Comparison of ENCODE assay signal across 10 cellular contexts in the genomic region with DNA sequence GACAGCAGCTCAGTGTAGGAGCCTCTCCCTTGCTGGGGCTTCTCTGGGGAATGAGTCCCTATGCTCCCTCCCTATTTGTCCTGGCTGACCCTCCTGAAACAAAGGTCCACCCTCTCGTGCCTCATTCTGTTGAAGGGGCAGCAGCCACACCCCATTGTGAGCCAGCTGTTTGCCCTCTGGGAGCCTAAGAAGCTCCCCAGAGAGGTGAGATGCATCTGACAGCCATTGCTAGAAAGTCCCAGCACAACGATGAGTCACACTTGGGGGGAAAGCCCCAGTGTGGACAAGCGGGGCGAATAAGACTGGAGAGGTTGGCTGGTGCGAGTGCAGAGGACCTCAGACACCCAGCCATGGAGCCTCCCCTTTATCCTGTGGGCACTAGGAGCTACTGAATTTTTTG.
DNase-seq lines count a peak whose midpoint lies in the region; ATAC-seq, FAIRE-seq and TF ChIP-seq lines count a peak whose summit lies in the region.
"Had no signal": no experiment of that assay in that cellular context is flagged by ENCODE, and none has a peak within 500 bp of the region (broad histone marks: within the 10 kb centered on the region; RNA-seq: fewer than 3 reads in every experiment).

No MANE protein-coding gene starts in this region.

- no peaks in the 10 kb centered on the region for H3K27me3 Mint-ChIP-seq in T-helper 17 cell
- no peaks in the 10 kb centered on the region for H3K27me3 Mint-ChIP-seq in natural killer cell treated with Interleukin-12 subunit alpha and Interleukin-12 subunit beta and Interleukin-15 and Interleukin-18, amount 100 ng/mL, for 72 hours
- H3K27me3 Mint-ChIP-seq in mesothelial cell of epicardium (ENCODE audit: low read depth): peaks cover 2% of the 10 kb centered on the region

- no peak overlapping the region for H3K27ac ChIP-seq in dorsolateral prefrontal cortex
- no peak overlapping the region for H3K27ac ChIP-seq in small intestine (ENCODE audit: low read depth in 1 of 2, low read length in 1 of 2)
- H3K27ac ChIP-seq: HL-60 had no signal

- TF ChIP-seq CTCF in mesothelial cell of epicardium (IDR thresholded peaks at IDR 0.05; ENCODE audit: unreplicated experiment) (no peak), dorsolateral prefrontal cortex (IDR thresholded peaks at IDR 0.05 in 54 of 56, conservative IDR thresholded peaks at IDR 0.05 in 2 of 56; ENCODE audit: low read depth in 1 of 56, partially characterized antibody in 56 of 56) (no peak)

- H3K4me3 Mint-ChIP-seq in T-helper 17 cell (no peak overlapping the region), mesothelial cell of epicardium (no peak overlapping the region)
- H3K4me3 Mint-ChIP-seq in natural killer cell treated with Interleukin-12 subunit alpha and Interleukin-12 subunit beta and Interleukin-15 and Interleukin-18, amount 100 ng/mL, for 72 hours: no peak overlapping the region

- intact Hi-C loops in dorsolateral prefrontal cortex (cut with DNase I): loop anchor here in 1 of 2 donors (10.0 kb wide), 1 partner anchor 133 kb away; a partner anchor contains a TSS

- no peaks in the 10 kb centered on the region for H3K9me3 ChIP-seq in T-helper 17 cell (ENCODE audit: control insufficient read depth, low read length, poor library complexity, severe bottlenecking)
- H3K9me3 ChIP-seq in small intestine (ENCODE audit: control insufficient read depth, low read depth): no peaks in the 10 kb centered on the region

- H3K4me3 ChIP-seq in dorsolateral prefrontal cortex (no peak overlapping the region), small intestine (ENCODE audit: low read depth in 1 of 2, low read length in 2 of 2) (no peak overlapping the region)

- FAIRE-seq in small intestine (lab: Jason Lieb, UNC): no peak
- FAIRE-seq: astrocyte had no signal

- H3K27ac Mint-ChIP-seq in T-helper 17 cell: no peak overlapping the region
- no peak overlapping the region for H3K27ac Mint-ChIP-seq in natural killer cell treated with Interleukin-12 subunit alpha and Interleukin-12 subunit beta and Interleukin-15 and Interleukin-18, amount 100 ng/mL, for 72 hours
- no peak overlapping the region for H3K27ac Mint-ChIP-seq in mesothelial cell of epicardium

- H3K4me1 Mint-ChIP-seq in T-helper 17 cell (peaks cover 6% of the 10 kb centered on the region), mesothelial cell of epicardium (no peaks in the 10 kb centered on the region)
- peaks cover 4 to 11% of the 10 kb centered on the region in 2 donors for H3K4me1 Mint-ChIP-seq in natural killer cell treated with Interleukin-12 subunit alpha and Interleukin-12 subunit beta and Interleukin-15 and Interleukin-18, amount 100 ng/mL, for 72 hours (ENCODE audit: low read depth in 2 of 2)

- DNase-seq in T-helper 17 cell (no peak), cerebellum (ENCODE audit: low spot score) (no peak), mesothelial cell of epicardium (ENCODE audit: low spot score in 2 of 2, unreplicated experiment in 2 of 2) (no peak), dorsolateral prefrontal cortex (no peak), small intestine (no peak)
- DNase-seq in natural killer cell treated with Interleukin-12 subunit alpha and Interleukin-12 subunit beta and Interleukin-15 and Interleukin-18, amount 100 ng/mL, for 72 hours (ENCODE audit: low spot score): peak; percentile 70

- peaks cover 19% of the 10 kb centered on the region in 2 donors for H3K36me3 ChIP-seq in small intestine (ENCODE audit: control insufficient read depth in 2 of 2, insufficient read depth in 2 of 2, low read length in 2 of 2)

- peaks cover 7% of the 10 kb centered on the region for H3K36me3 Mint-ChIP-seq in T-helper 17 cell (ENCODE audit: low read depth)
- no peaks in the 10 kb centered on the region for H3K36me3 Mint-ChIP-seq in natural killer cell treated with Interleukin-12 subunit alpha and Interleukin-12 subunit beta and Interleukin-15 and Interleukin-18, amount 100 ng/mL, for 72 hours
- H3K36me3 Mint-ChIP-seq in mesothelial cell of epicardium: no peaks in the 10 kb centered on the region

- H3K9me3 Mint-ChIP-seq in natural killer cell treated with Interleukin-12 subunit alpha and Interleukin-12 subunit beta and Interleukin-15 and Interleukin-18, amount 100 ng/mL, for 72 hours: no peaks in the 10 kb centered on the region
- no peaks in the 10 kb centered on the region for H3K9me3 Mint-ChIP-seq in mesothelial cell of epicardium

- 54 to 64% (median 60%) methylated on average over 5 of the region's 5 CpGs for WGBS in small intestine, 3 donors

- H3K27me3 ChIP-seq in dorsolateral prefrontal cortex (no peaks in the 10 kb centered on the region), small intestine (ENCODE audit: control insufficient read depth in 2 of 2, insufficient read depth in 2 of 2, low read length in 2 of 2) (no peaks in the 10 kb centered on the region)

- no peaks in the 10 kb centered on the region for H3K4me1 ChIP-seq in small intestine (ENCODE audit: control insufficient read depth in 2 of 2, insufficient read depth in 1 of 2, low read depth in 1 of 2, low read length in 1 of 2)

- ATAC-seq in GM18517 (IDR thresholded peaks at IDR 0.05; ENCODE audit: unreplicated experiment) (peak; percentile 74), HG02610 (IDR thresholded peaks at IDR 0.05; ENCODE audit: unreplicated experiment) (peak; percentile 93), T-helper 17 cell (peak; percentile 39)
- ATAC-seq in natural killer cell treated with Interleukin-12 subunit alpha and Interleukin-12 subunit beta and Interleukin-15 and Interleukin-18, amount 100 ng/mL, for 72 hours: peak; percentile 83 to 87

Comparison
In these comparisons a context has a peak if more than half of its experiments do, and no peak if none do; other contexts are left out.
1. ATAC-seq: peak in every context shown above with its lines; median percentile 93 in HG02610; 85 in natural killer cell treated with Interleukin-12 subunit alpha and Interleukin-12 subunit beta and Interleukin-15 and Interleukin-18, amount 100 ng/mL, for 72 hours; 74 in GM18517; 39 in T-helper 17 cell.